8 cellular contexts compared by ENCODE assay signal in the genomic region with DNA sequence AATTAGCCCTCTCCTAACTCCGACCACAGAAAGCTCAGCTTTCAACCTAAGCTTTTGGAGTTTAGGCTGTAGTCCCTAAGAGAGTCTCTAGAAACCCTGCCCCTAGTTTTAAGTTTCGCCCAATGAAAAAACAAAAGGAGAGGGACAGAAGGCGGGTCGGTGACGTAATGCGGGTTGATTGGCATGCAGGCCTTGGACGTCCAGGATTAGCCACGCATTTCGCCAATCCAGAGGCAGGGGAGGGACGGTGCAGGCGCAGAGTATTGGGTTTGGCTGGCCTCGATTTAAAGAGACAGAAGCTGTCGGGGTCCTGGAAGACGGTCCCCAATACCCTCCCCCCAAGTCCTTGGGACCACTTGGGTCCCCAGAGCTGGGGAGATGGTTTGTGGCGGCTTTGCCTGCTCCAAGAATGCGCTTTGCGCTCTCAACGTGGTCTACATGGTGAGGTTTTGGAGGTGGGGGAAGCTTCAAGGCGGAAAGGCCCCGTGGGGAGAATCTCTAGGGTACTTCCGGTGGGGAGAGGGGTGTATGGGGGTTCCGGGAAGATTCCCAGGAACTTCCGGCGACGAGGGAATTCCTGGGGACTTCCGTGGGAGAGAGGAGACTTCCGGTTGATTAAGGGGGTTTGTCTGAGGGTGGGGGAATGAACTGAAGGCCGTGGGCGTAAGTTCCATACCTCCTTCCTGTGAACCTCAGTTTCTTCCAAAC. TPM values are rescaled to one million over a fixed set of nuclear protein-coding genes. Genes with fewer than 3 reads are reported as not detected.
DNase-seq lines count a peak whose midpoint lies in the region; ATAC-seq and TF ChIP-seq lines count a peak whose summit lies in the region.

TSPAN31 (plus strand) TSS at position 263 of the 708 bp plus-strand sequence; CDS start at position 379, 116 bp downstream.

- peaks cover 46% of the 10 kb centered on the region for H3K4me1 Mint-ChIP-seq in T-helper 17 cell
- H3K4me1 Mint-ChIP-seq in type B pancreatic cell (ENCODE audit: unreplicated experiment): peaks cover 18% of the 10 kb centered on the region

- H3K27ac Mint-ChIP-seq in T-helper 17 cell: peak within 1 kb of the TSS; percentile 99
- peak within 1 kb of the TSS; percentile 97 for H3K27ac Mint-ChIP-seq in type B pancreatic cell

- TF ChIP-seq CTCF in type B pancreatic cell (conservative IDR thresholded peaks at IDR 0.05): no peak

- no peaks in the 10 kb centered on the region for H3K36me3 Mint-ChIP-seq in T-helper 17 cell (ENCODE audit: low read depth)
- peaks cover 20% of the 10 kb centered on the region for H3K36me3 Mint-ChIP-seq in type B pancreatic cell

- H3K9me3 Mint-ChIP-seq in type B pancreatic cell: no peaks in the 10 kb centered on the region

- H3K4me3 Mint-ChIP-seq in T-helper 17 cell: peak within 1 kb of the TSS; percentile 97
- H3K4me3 Mint-ChIP-seq in type B pancreatic cell: peak within 1 kb of the TSS; percentile 96

- H3K27me3 Mint-ChIP-seq in T-helper 17 cell: no peaks in the 10 kb centered on the region
- H3K27me3 Mint-ChIP-seq in type B pancreatic cell: peaks cover 35% of the 10 kb centered on the region

- ATAC-seq in GM18498 (IDR thresholded peaks at IDR 0.05; ENCODE audit: unreplicated experiment): peak; percentile 85
- ATAC-seq in HG02938 (IDR thresholded peaks at IDR 0.05; ENCODE audit: unreplicated experiment): peak; percentile 73
- peak; percentile 84 for ATAC-seq in T-helper 17 cell
- peak; percentile 96 to 98 for ATAC-seq in left cardiac atrium

- DNase-seq in NCI-H187 (lab: John Stamatoyannopoulos, UW): peak; percentile 65 to 68
- peak; percentile 82 to 86 (median 84) for DNase-seq in T-helper 17 cell
- DNase-seq in amygdala (lab: John Stamatoyannopoulos, UW): peak; percentile 60 to 99 (median 94)
- peak; percentile 99 for DNase-seq in left cardiac atrium
- DNase-seq in posterior cingulate gyrus: peak; percentile 94 to 100 (median 98)
- DNase-seq in type B pancreatic cell (ENCODE audit: extremely low spot score, unreplicated experiment): peak; percentile 92

- intact Hi-C loops in left cardiac atrium (cut with DNase I): no loop called here
- intact Hi-C loops in posterior cingulate gyrus (cut with DNase I): no loop called here

- H3K9me3 ChIP-seq in T-helper 17 cell (ENCODE audit: control insufficient read depth, low read length, poor library complexity, severe bottlenecking): no peaks in the 10 kb centered on the region

RNA-seq across cellular contexts. Expression of gene TSPAN31, which starts in this region (rescaled TPM):
- total RNA-seq in T-helper 17 cell: 10 to 100 TPM in 1 of 2 donors, 1 to 10 TPM in 1; 9.6 to 11.8 TPM
- 10 to 100 TPM; 34.9 to 37.1 TPM for total RNA-seq in left cardiac atrium
- 34.8 and 40.8 TPM in 2 replicates for total RNA-seq in type B pancreatic cell (ENCODE audit: low replicate concordance)

Comparison
In these comparisons a context has a peak if more than half of its experiments do, and no peak if none do; other contexts are left out.
1. Peak in every context shown above with its lines: DNase-seq and ATAC-seq.